8 cellular contexts compared by ENCODE assay signal in the genomic region with DNA sequence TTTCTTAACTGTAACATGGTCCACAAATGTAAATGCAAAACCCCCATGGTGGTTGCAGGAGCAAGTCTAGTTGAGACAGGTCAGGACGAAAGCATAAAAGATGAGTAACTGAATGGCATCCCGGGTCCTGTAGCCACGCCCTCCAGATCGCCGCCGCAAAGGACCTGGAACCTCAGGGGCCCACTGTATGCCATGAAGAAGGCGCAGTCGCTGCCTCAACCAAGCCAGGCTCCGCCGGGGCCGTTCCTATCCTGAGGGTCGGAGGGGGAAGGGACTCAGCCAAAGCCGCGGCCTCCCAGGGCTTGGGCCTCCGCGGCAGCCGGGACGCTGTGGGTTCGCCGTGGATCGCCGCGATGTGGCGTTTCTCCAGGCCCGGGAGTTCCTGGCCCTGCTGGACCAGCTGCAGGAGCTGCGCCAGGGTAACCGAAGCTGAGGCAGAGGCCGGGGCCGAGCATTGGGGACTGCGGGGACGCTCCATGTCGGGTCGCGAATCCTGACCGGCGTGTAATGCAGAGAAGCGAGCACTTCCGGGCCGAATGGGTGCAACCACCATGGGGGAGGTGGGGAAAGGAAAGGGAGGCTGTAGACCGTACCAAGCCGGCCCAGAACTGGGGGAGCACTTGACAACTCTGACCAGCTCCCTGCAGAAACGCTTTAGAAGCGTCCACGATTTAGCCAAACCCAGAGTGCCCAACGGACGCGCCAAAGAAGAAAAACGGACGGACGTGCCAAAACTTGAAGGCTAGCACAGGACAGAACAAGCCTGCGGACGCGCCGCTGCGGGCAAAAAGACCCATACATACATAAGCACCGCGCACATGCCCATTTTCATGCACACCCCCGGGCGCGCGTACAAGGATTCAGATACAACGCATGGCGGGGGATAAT. TPM values are rescaled to one million over a fixed set of nuclear protein-coding genes. Genes with fewer than 3 reads are reported as not detected.
DNase-seq lines count a peak whose midpoint lies in the region; ATAC-seq and TF ChIP-seq lines count a peak whose summit lies in the region.

No MANE protein-coding gene starts in this region.

- TF ChIP-seq EP300 in Ishikawa (IDR thresholded peaks at IDR 0.05; ENCODE audit: borderline replicate concordance) = peak; percentile 47; the same call in 1 of the 2 replicates

- POLR2A ChIA-PET in Panc1 (lab: Charles Lee) = interaction anchor here (0.5 to 0.7 kb wide), 5 partner anchors 55 to 477 kb away, joined by 3 to 10 read pairs (median 4); no protein-coding TSS in a partner anchor

- peaks cover 0 to 11% of the 10 kb centered on the region in 2 donors for H3K36me3 Mint-ChIP-seq in activated T-cell treated with anti-CD3 and anti-CD28 coated beads, Interleukin-2, amount 50 U/mL, for 72 hours (ENCODE audit: insufficient read depth in 2 of 2)

- WGBS in esophagus squamous epithelium, 2 donors = 0% methylated on average over 23 to 27 of the region's 63 CpGs

- TSS peak; percentile 99 for BruUV-seq in Panc1 (replicated peaks; lab: Mats Ljungman, UMichigan)

- H3K36me3 ChIP-seq in Panc1 (ENCODE audit: control insufficient read depth, insufficient read depth, low read length) (peaks cover 6% of the 10 kb centered on the region), esophagus squamous epithelium (peaks cover 0 to 36% (median 8%) of the 10 kb centered on the region in 3 donors)

- H3K27ac ChIP-seq in Panc1 (ENCODE audit: low read length) (peak overlapping the region; percentile 96), esophagus squamous epithelium (peak overlapping the region; percentile 92 to 98 (median 97))

- H3K27me3 ChIP-seq in Panc1 (ENCODE audit: control insufficient read depth, insufficient read depth, low read length) (no peaks in the 10 kb centered on the region), esophagus squamous epithelium (no peaks in the 10 kb centered on the region)

- ATAC-seq in GM21529 (IDR thresholded peaks at IDR 0.05; ENCODE audit: unreplicated experiment) (peak; percentile 86), Panc1 (peak; percentile 93)
- peak; percentile 90 to 91 for ATAC-seq in activated T-cell treated with anti-CD3 and anti-CD28 coated beads, Interleukin-2, amount 50 U/mL, for 72 hours (replicated peaks in 1 of 2)

- H3K4me3 ChIP-seq in Panc1 (ENCODE audit: low read depth in 2 of 2, low read length in 2 of 2) = peak overlapping the region; percentile 85 to 92
- peak overlapping the region; percentile 59 to 97 (median 90) for H3K4me3 ChIP-seq in esophagus squamous epithelium

- peak overlapping the region; percentile 97 for H3K27ac Mint-ChIP-seq in activated T-cell treated with anti-CD3 and anti-CD28 coated beads, Interleukin-2, amount 50 U/mL, for 72 hours

- no peaks in the 10 kb centered on the region for H3K27me3 Mint-ChIP-seq in activated T-cell treated with anti-CD3 and anti-CD28 coated beads, Interleukin-2, amount 50 U/mL, for 72 hours (ENCODE audit: low read depth)

- CTCF ChIA-PET in Panc1 (lab: Charles Lee) = no interaction called here

- TF ChIP-seq POLR2A in esophagus squamous epithelium (IDR thresholded peaks at IDR 0.05) = peak in 2 of 4 donors; percentile 75 to 81

- peaks cover 47% of the 10 kb centered on the region for H3K4me1 Mint-ChIP-seq in activated T-cell treated with anti-CD3 and anti-CD28 coated beads, Interleukin-2, amount 50 U/mL, for 72 hours (ENCODE audit: low read depth)

- in situ Hi-C loops in Panc1 (cut with HindIII; ENCODE audit: low pct_unique_long_range_greater_than_20kb, low sequenced_read_pairs) = no loop called here

- no peaks in the 10 kb centered on the region for H3K9me3 Mint-ChIP-seq in activated T-cell treated with anti-CD3 and anti-CD28 coated beads, Interleukin-2, amount 50 U/mL, for 72 hours

- TF ChIP-seq CTCF in Panc1 (IDR thresholded peaks at IDR 0.05) (no peak), esophagus squamous epithelium (IDR thresholded peaks at IDR 0.05) (no peak)

- intact Hi-C loops in Panc1 (cut with micrococcal nuclease; ENCODE audit: unreplicated experiment) = no loop called here
- intact Hi-C loops in esophagus squamous epithelium (cut with DNase I) = no loop called here

- TF ChIP-seq RAD21 in Ishikawa (IDR thresholded peaks at IDR 0.05; ENCODE audit: low read depth) = no peak

- peak; percentile 93 for DNase-seq in DMS114 treated with DMSO at 0.1 percent for 48 hours (lab: John Stamatoyannopoulos, UW; ENCODE audit: unreplicated experiment)
- DNase-seq in Panc1 (ENCODE audit: low read depth, low spot score) = peak; percentile 90
- DNase-seq in activated T-cell treated with anti-CD3 and anti-CD28 coated beads, Interleukin-2, amount 50 U/mL, for 72 hours = peak; percentile 92 to 96
- DNase-seq in esophagus squamous epithelium (lab: John Stamatoyannopoulos, UW) = peak; percentile 71
- peak; percentile 98 for DNase-seq in myocyte (ENCODE audit: low read depth)
- peak; percentile 77 for DNase-seq in stimulated activated CD8-positive, alpha-beta memory T cell treated with anti-CD3 and anti-CD28 coated beads, Interleukin-7, amount 100 ng/mL, for 24 hours (ENCODE audit: low read depth)

- H3K4me1 ChIP-seq in Panc1 (ENCODE audit: control insufficient read depth, insufficient read depth, low read length) (peaks cover 3% of the 10 kb centered on the region; the same call in 1 of the 2 replicates), esophagus squamous epithelium (peaks cover 9 to 28% (median 10%) of the 10 kb centered on the region in 3 donors)

- no peaks in the 10 kb centered on the region for H3K9me3 ChIP-seq in Panc1 (ENCODE audit: control insufficient read depth, insufficient read depth, low read depth, low read length)
- no peaks in the 10 kb centered on the region for H3K9me3 ChIP-seq in esophagus squamous epithelium

- peak overlapping the region; percentile 87 to 90 for H3K4me3 Mint-ChIP-seq in activated T-cell treated with anti-CD3 and anti-CD28 coated beads, Interleukin-2, amount 50 U/mL, for 72 hours

TF ChIP-seq in Ishikawa, 13 proteins besides CTCF, POLR2A, EP300 and RAD21 (continues in another document):
- TF ChIP-seq CEBPB (IDR thresholded peaks at IDR 0.05) (no peak; the same call in 1 of the 2 replicates), CREB1 (IDR thresholded peaks at IDR 0.05; ENCODE audit: low read depth) (no peak), TCF12 (IDR thresholded peaks at IDR 0.05; ENCODE audit: low read depth) (peak; percentile 55), TEAD4 (IDR thresholded peaks at IDR 0.05) (peak; percentile 35; the same call in 1 of the 2 replicates), EGR1 (IDR thresholded peaks at IDR 0.05) (no peak), ZBTB7A (IDR thresholded peaks at IDR 0.05; ENCODE audit: low read depth) (peak; percentile 49; the same call in 1 of the 2 replicates), FOXM1 (IDR thresholded peaks at IDR 0.05; ENCODE audit: borderline replicate concordance, low read depth) (no peak), TAF1 (IDR thresholded peaks at IDR 0.05; ENCODE audit: low read depth) (peak; percentile 92), YY1 (IDR thresholded peaks at IDR 0.05; ENCODE audit: low read depth) (peak; percentile 63), NFIC (IDR thresholded peaks at IDR 0.05) (peak; percentile 45), REST (IDR thresholded peaks at IDR 0.05; ENCODE audit: low read depth) (no peak)
- TF ChIP-seq, protein P1, sequence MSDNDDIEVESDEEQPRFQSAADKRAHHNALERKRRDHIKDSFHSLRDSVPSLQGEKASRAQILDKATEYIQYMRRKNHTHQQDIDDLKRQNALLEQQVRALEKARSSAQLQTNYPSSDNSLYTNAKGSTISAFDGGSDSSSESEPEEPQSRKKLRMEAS (IDR thresholded peaks at IDR 0.05) = peak; percentile 80

RNA-seq across cellular contexts. Expression of gene RPL7L1, which starts 11.1 kb away (rescaled TPM):
- total RNA-seq in Panc1 (2021; ENCODE audit: unreplicated experiment) (109 TPM), esophagus squamous epithelium (100 to 1,000 TPM in 1 of 4 donors, 10 to 100 TPM in 3; 67.4 to 122 (median 92.2) TPM), myocyte (110 and 113 TPM in 2 replicates)
- 65.9 TPM for polyA plus RNA-seq in Panc1 (2012; ENCODE audit: insufficient read length)
- total RNA-seq in activated T-cell treated with anti-CD3 and anti-CD28 coated beads, Interleukin-2, amount 50 U/mL, for 72 hours = 100 to 1,000 TPM; 116 to 117 TPM
- 72.7 TPM for polyA plus RNA-seq in myocyte (2012)

RNA-seq across cellular contexts. Expression of gene PTCRA, which starts 25.3 kb away (rescaled TPM):
- total RNA-seq in Panc1 (2021; ENCODE audit: unreplicated experiment) = not detected
- not detected for polyA plus RNA-seq in Panc1 (2012; ENCODE audit: insufficient read length)
- total RNA-seq in activated T-cell treated with anti-CD3 and anti-CD28 coated beads, Interleukin-2, amount 50 U/mL, for 72 hours = not detected
- not detected for total RNA-seq in esophagus squamous epithelium
- not detected in 2 replicates for total RNA-seq in myocyte
- not detected for polyA plus RNA-seq in myocyte (2012)

RNA-seq across cellular contexts. Expression of gene CNPY3, which starts 38.7 kb away (rescaled TPM):
- 72.8 TPM for total RNA-seq in Panc1 (2021; ENCODE audit: unreplicated experiment)
- 110 TPM for polyA plus RNA-seq in Panc1 (2012; ENCODE audit: insufficient read length)
- total RNA-seq in activated T-cell treated with anti-CD3 and anti-CD28 coated beads, Interleukin-2, amount 50 U/mL, for 72 hours = 10 to 100 TPM; 37.3 to 46.1 TPM
- 10 to 100 TPM; 10.3 to 24.6 (median 17.7) TPM for total RNA-seq in esophagus squamous epithelium
- total RNA-seq in myocyte = 27.5 and 33.2 TPM in 2 replicates
- polyA plus RNA-seq in myocyte (2012) = 40.0 TPM

Comparison
In these comparisons a context has a peak if more than half of its experiments do, and no peak if none do; other contexts are left out.
1. Peak in every context shown above with its lines: DNase-seq, ATAC-seq, H3K4me3 ChIP-seq and H3K27ac ChIP-seq.